In genomic region chr1:83593073-83593472, GRCh38 we compare ENCODE assay signal across 16 cellular contexts.
"Had no signal": no experiment of that assay in that cellular context is flagged by ENCODE, and none has a peak within 500 bp of the region (broad histone marks: within the 10 kb centered on the region; RNA-seq: fewer than 3 reads in every experiment).

No MANE protein-coding gene starts in this region.

- H3K27me3 ChIP-seq: tibial nerve had no signal

- H3K9me3 ChIP-seq: tibial nerve had no signal

- ATAC-seq: activated T-cell treated with anti-CD3 and anti-CD28 coated beads, Interleukin-2, amount 50 U/mL, for 72 hours; natural killer cell treated with Interleukin-12 subunit alpha and Interleukin-12 subunit beta and Interleukin-15 and Interleukin-18, amount 100 ng/mL, for 72 hours had no signal

- FAIRE-seq: endothelial cell of umbilical vein had no signal

- H3K36me3 ChIP-seq: tibial nerve had no signal

- H3K4me3 ChIP-seq: coronary artery, skin epidermis, tibial nerve had no signal

- DNase-seq: activated CD4-positive, alpha-beta T cell treated with anti-CD3 and anti-CD28 coated beads, Interleukin-2, amount 10 ng/mL, durations not matched to agents 7 days and 5 days; activated CD8-positive, alpha-beta memory T cell treated with anti-CD3 and anti-CD28 coated beads, Interleukin-2, amount 50 U/mL, for 48 hours; activated naive CD8-positive, alpha-beta T cell treated with anti-CD3 and anti-CD28 coated beads, Interleukin-2, amount 10 ng/mL, durations not matched to agents 7 days and 5 days; activated T-cell treated with anti-CD3 and anti-CD28 coated beads, Interleukin-2, amount 50 U/mL, for 72 hours; central memory CD4-positive, alpha-beta T cell; foreskin fibroblast; immature natural killer cell; occipital lobe; stimulated activated CD4-positive, alpha-beta T cell treated with anti-CD3 and anti-CD28 coated beads, Interleukin-15, amount 100 ng/mL, for 24 hours; stimulated activated CD4-positive, alpha-beta T cell treated with anti-CD3 and anti-CD28 coated beads, Interleukin-4, amount 100 ng/mL, for 1 hour; stimulated activated naive CD4-positive, alpha-beta T cell had no signal

- H3K27ac ChIP-seq: coronary artery, skin epidermis, tibial nerve had no signal
